Comparison of ENCODE assay signal across 4 cellular contexts in the genomic region with DNA sequence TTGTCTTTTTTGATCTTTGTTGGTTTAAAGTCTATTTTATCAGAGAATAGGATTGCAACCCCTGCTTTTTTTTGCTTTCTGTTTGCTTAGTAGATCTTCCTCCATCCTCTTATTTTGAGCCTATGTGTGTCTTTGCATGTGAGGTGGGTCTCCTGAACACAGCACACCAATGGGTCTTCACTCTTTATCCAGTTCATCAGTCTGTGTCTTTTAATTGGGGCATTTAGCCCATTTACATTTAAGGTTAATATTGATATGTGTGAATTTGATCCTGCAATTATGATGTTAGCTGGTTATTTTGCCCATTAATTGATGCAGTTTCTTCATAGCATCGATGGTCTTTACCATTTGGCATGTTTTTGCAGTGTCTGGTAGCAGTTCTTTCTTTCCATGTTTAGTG. TPM values are rescaled to one million over a fixed set of nuclear protein-coding genes. Genes with fewer than 3 reads are reported as not detected.
"Had no signal": no experiment of that assay in that cellular context is flagged by ENCODE, and none has a peak within 500 bp of the region (broad histone marks: within the 10 kb centered on the region; RNA-seq: fewer than 3 reads in every experiment).

No MANE protein-coding gene starts in this region.

RNA-seq across cellular contexts. Expression of a gene that starts 11.9 kb away (rescaled TPM):
- total RNA-seq: LHCN-M2 had no signal

RNA-seq across cellular contexts. Expression of a gene that starts 43.3 kb away (rescaled TPM):
- total RNA-seq: LHCN-M2, M059J, MCF 10A, NCI-H460 had no signal
